15 cellular contexts compared by ENCODE assay signal in the genomic region with DNA sequence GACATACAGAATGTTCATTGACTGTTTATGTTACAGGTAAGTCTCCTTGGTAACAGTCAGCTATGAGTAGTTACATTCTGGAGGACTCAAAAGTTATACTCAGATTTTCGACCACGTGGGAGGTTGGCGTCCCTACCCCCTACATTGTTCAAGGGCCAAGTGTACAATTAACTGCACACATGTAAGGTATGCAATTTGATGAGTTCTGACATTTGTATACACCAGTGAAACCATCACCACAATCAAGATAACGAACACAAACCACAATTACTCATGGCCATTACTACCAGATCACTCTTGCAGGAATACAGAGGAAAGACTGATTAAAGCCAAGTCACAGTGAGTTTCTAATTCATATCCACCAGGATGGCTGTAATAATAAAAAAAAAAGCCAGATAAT. TPM values are rescaled to one million over a fixed set of nuclear protein-coding genes. Genes with fewer than 3 reads are reported as not detected.
DNase-seq lines count a peak whose midpoint lies in the region; ATAC-seq, FAIRE-seq and TF ChIP-seq lines count a peak whose summit lies in the region.
"Had no signal": no experiment of that assay in that cellular context is flagged by ENCODE, and none has a peak within 500 bp of the region (broad histone marks: within the 10 kb centered on the region; RNA-seq: fewer than 3 reads in every experiment).

No MANE protein-coding gene starts in this region.

- POLR2A ChIA-PET in Caco-2 (lab: Charles Lee): interaction anchor here (1.3 kb wide), 1 partner anchor 295 kb away, joined by 6 read pairs; no protein-coding TSS in a partner anchor
- POLR2A ChIA-PET in WTC11 (lab: Charles Lee): no interaction called here
- POLR2A ChIA-PET in HepG2 (lab: Yijun Ruan, JAX): interaction anchor here (0.7 to 2.4 kb wide), 6 partner anchors 11 to 363 kb away, joined by 3 to 13 read pairs (median 6); no protein-coding TSS in a partner anchor

- no peak for TF ChIP-seq RAD21 in HepG2 (CRISPR knock-in tag; IDR thresholded peaks at IDR 0.05)

- H4K20me1 ChIP-seq in HepG2 (ENCODE audit: insufficient read depth, low read length): no peaks in the 10 kb centered on the region

- H3K9me3 ChIP-seq in Caco-2: no peaks in the 10 kb centered on the region
- H3K9me3 ChIP-seq in HepG2 (ENCODE audit: low read length): no peaks in the 10 kb centered on the region
- H3K9me3 ChIP-seq in ascending aorta: no peaks in the 10 kb centered on the region
- H3K9me3 ChIP-seq: MG63, pancreas, thyroid gland had no signal

- TF ChIP-seq CTCF in Caco-2 (IDR thresholded peaks at IDR 0.05; ENCODE audit: insufficient read depth in 1 of 2, low read depth in 1 of 2, low read length in 1 of 2, severe bottlenecking in 1 of 2, unreplicated experiment in 1 of 2) (no peak), WTC11 (IDR thresholded peaks at IDR 0.05) (no peak), HepG2 (CRISPR knock-in tag; IDR thresholded peaks at IDR 0.05) (no peak), ascending aorta (IDR thresholded peaks at IDR 0.05) (no peak)

- H3K36me3 Mint-ChIP-seq in Caco-2 (ENCODE audit: insufficient read depth, unreplicated experiment) (no peaks in the 10 kb centered on the region), WTC11 (no peaks in the 10 kb centered on the region)
- no peaks in the 10 kb centered on the region for H3K36me3 Mint-ChIP-seq in activated T-helper 1 cell treated with anti-CD3 and anti-CD28 coated beads, Interleukin-12 subunit alpha, Interleukin-12 subunit beta, Interleukin-2, Interleukin-4 antibody, amounts not matched to agents 30 ng/mL and 10 ng/mL and 1 ng/mL, durations not matched to agents 14 hours and 24 hours and 36 hours (ENCODE audit: low read depth)

- H2AFZ ChIP-seq in HepG2 (ENCODE audit: low read length): no peak overlapping the region

- no peaks in the 10 kb centered on the region for H3K79me2 ChIP-seq in HepG2 (ENCODE audit: insufficient read depth, low read length)

- peak overlapping the region; percentile 40 for H3K9ac ChIP-seq in HepG2 (ENCODE audit: insufficient read depth, low read depth, low read length)

- intact Hi-C loops in Caco-2 (cut with micrococcal nuclease; ENCODE audit: unreplicated experiment) (no loop called here), HepG2 (cut with micrococcal nuclease; ENCODE audit: unreplicated experiment) (loop anchor here (5.0 kb wide), 2 partner anchors 38 to 42 kb away; partner anchors contain the start of gene LDLRAD4), ascending aorta (cut with DNase I) (no loop called here)
- intact Hi-C loops in activated T-helper 1 cell treated with anti-CD3 and anti-CD28 coated beads, Interleukin-12 subunit alpha, Interleukin-12 subunit beta, Interleukin-2, Interleukin-4 antibody, amounts not matched to agents 30 ng/mL and 10 ng/mL and 1 ng/mL, durations not matched to agents 14 hours and 24 hours and 36 hours (cut with micrococcal nuclease): loop anchor here (2.0 kb wide), 1 partner anchor 40 kb away; no protein-coding TSS in a partner anchor

- H3K4me3 ChIP-seq in Caco-2 (ENCODE audit: low read depth, low read length) (no peak overlapping the region), HepG2 (replicated peaks in 1 of 3; ENCODE audit: insufficient read depth in 1 of 3, low read depth in 2 of 3, low read length in 3 of 3) (no peak overlapping the region), ascending aorta (no peak overlapping the region)
- H3K4me3 ChIP-seq: MG63, pancreas, thyroid gland had no signal

- CTCF ChIA-PET in Caco-2 (lab: Charles Lee): interaction anchor here (3.1 kb wide), 1 partner anchor 19 kb away, joined by 14 read pairs; no protein-coding TSS in a partner anchor
- CTCF ChIA-PET in WTC11 (lab: Charles Lee): no interaction called here
- CTCF ChIA-PET in HepG2 (lab: Yijun Ruan, JAX; ENCODE audit: low intra/inter-chr PET ratio, low total read pairs): no interaction called here

- DNase-seq in Caco-2 (no peak), ELR (ENCODE audit: low read depth) (peak; percentile 45), WTC11 (ENCODE audit: low spot score) (no peak), HepG2 (ENCODE audit: low spot score) (no peak), ascending aorta (ENCODE audit: low spot score in 2 of 2) (no peak), AG20443 (ENCODE audit: low spot score) (no peak)
- no peak for DNase-seq in activated T-helper 1 cell treated with anti-CD3 and anti-CD28 coated beads, Interleukin-12 subunit alpha, Interleukin-12 subunit beta, Interleukin-2, Interleukin-4 antibody, amounts not matched to agents 30 ng/mL and 10 ng/mL and 1 ng/mL, durations not matched to agents 14 hours and 24 hours and 36 hours (ENCODE audit: low spot score)
- DNase-seq: DND-41, kidney, MG63, NCI-H1930, NCI-H524 treated with DMSO at 0.1 percent for 48 hours, pancreas, thyroid gland had no signal

- H3K4me1 ChIP-seq in Caco-2 (peaks cover 19% of the 10 kb centered on the region), HepG2 (ENCODE audit: insufficient read depth, low read length) (peaks cover 91% of the 10 kb centered on the region), ascending aorta (no peaks in the 10 kb centered on the region)
- H3K4me1 ChIP-seq: pancreas, thyroid gland had no signal

- peak; percentile 36 for FAIRE-seq in HepG2 (lab: Jason Lieb, UNC)
- FAIRE-seq: kidney had no signal

- H3K27me3 Mint-ChIP-seq in Caco-2 (ENCODE audit: insufficient read depth, unreplicated experiment) (no peaks in the 10 kb centered on the region), WTC11 (ENCODE audit: low read depth) (peaks cover 44% of the 10 kb centered on the region)
- H3K27me3 Mint-ChIP-seq in activated T-helper 1 cell treated with anti-CD3 and anti-CD28 coated beads, Interleukin-12 subunit alpha, Interleukin-12 subunit beta, Interleukin-2, Interleukin-4 antibody, amounts not matched to agents 30 ng/mL and 10 ng/mL and 1 ng/mL, durations not matched to agents 14 hours and 24 hours and 36 hours (ENCODE audit: insufficient read depth): peaks cover 15% of the 10 kb centered on the region

- H3K27ac Mint-ChIP-seq in Caco-2 (ENCODE audit: unreplicated experiment) (peak overlapping the region; percentile 39), WTC11 (peak overlapping the region; percentile 8; the same call in 1 of the 2 replicates)
- H3K27ac Mint-ChIP-seq in activated T-helper 1 cell treated with anti-CD3 and anti-CD28 coated beads, Interleukin-12 subunit alpha, Interleukin-12 subunit beta, Interleukin-2, Interleukin-4 antibody, amounts not matched to agents 30 ng/mL and 10 ng/mL and 1 ng/mL, durations not matched to agents 14 hours and 24 hours and 36 hours: no peak overlapping the region

- BruUV-seq in Caco-2 (replicated peaks; lab: Mats Ljungman, UMichigan) (no TSS peak), HepG2 (replicated peaks; lab: Mats Ljungman, UMichigan) (TSS peak; percentile 77)

- ATAC-seq in WTC11 (no peak), HepG2 (no peak)

- WGBS in HepG2 (ENCODE audit: low lambda C conversion rate): 95% methylated on average over 4 of the region's 4 CpGs

- H3K4me1 Mint-ChIP-seq in Caco-2 (ENCODE audit: low read depth, unreplicated experiment) (peaks cover 12% of the 10 kb centered on the region), WTC11 (peaks cover 28% of the 10 kb centered on the region)
- peaks cover 32% of the 10 kb centered on the region for H3K4me1 Mint-ChIP-seq in activated T-helper 1 cell treated with anti-CD3 and anti-CD28 coated beads, Interleukin-12 subunit alpha, Interleukin-12 subunit beta, Interleukin-2, Interleukin-4 antibody, amounts not matched to agents 30 ng/mL and 10 ng/mL and 1 ng/mL, durations not matched to agents 14 hours and 24 hours and 36 hours (ENCODE audit: low read depth)

- H3K27ac ChIP-seq in HepG2 (ENCODE audit: extremely low read length, insufficient read depth, low read length) (peak overlapping the region; percentile 83), ascending aorta (no peak overlapping the region)
- H3K27ac ChIP-seq: pancreas, RWPE1, thyroid gland had no signal

- no peaks in the 10 kb centered on the region for H3K9me3 Mint-ChIP-seq in Caco-2 (ENCODE audit: unreplicated experiment)
- H3K9me3 Mint-ChIP-seq in WTC11: no peaks in the 10 kb centered on the region
- H3K9me3 Mint-ChIP-seq in activated T-helper 1 cell treated with anti-CD3 and anti-CD28 coated beads, Interleukin-12 subunit alpha, Interleukin-12 subunit beta, Interleukin-2, Interleukin-4 antibody, amounts not matched to agents 30 ng/mL and 10 ng/mL and 1 ng/mL, durations not matched to agents 14 hours and 24 hours and 36 hours: no peaks in the 10 kb centered on the region

- in situ Hi-C loops in HepG2 (cut with HindIII; ENCODE audit: extremely low pct_ligation_motif_present, low pct_unique_long_range_greater_than_20kb): no loop called here

- no peak overlapping the region for H3K4me2 ChIP-seq in HepG2 (ENCODE audit: low read depth, low read length)

- H3K36me3 ChIP-seq in Caco-2 (ENCODE audit: control insufficient read depth, insufficient read depth, low read length): no peaks in the 10 kb centered on the region
- H3K36me3 ChIP-seq in HepG2 (replicated peaks in 1 of 2; ENCODE audit: control insufficient read depth in 1 of 2, insufficient read depth in 2 of 2, low read length in 2 of 2): no peaks in the 10 kb centered on the region
- no peaks in the 10 kb centered on the region for H3K36me3 ChIP-seq in ascending aorta
- H3K36me3 ChIP-seq: MG63, pancreas, thyroid gland had no signal

- H3K4me3 Mint-ChIP-seq in Caco-2 (ENCODE audit: unreplicated experiment) (no peak overlapping the region), WTC11 (no peak overlapping the region)
- H3K4me3 Mint-ChIP-seq in activated T-helper 1 cell treated with anti-CD3 and anti-CD28 coated beads, Interleukin-12 subunit alpha, Interleukin-12 subunit beta, Interleukin-2, Interleukin-4 antibody, amounts not matched to agents 30 ng/mL and 10 ng/mL and 1 ng/mL, durations not matched to agents 14 hours and 24 hours and 36 hours: no peak overlapping the region

- no peaks in the 10 kb centered on the region for H3K27me3 ChIP-seq in Caco-2 (replicated peaks; ENCODE audit: control insufficient read depth, insufficient read depth, low read length)
- H3K27me3 ChIP-seq in HepG2 (ENCODE audit: control insufficient read depth in 1 of 2, insufficient read depth in 2 of 2, low read length in 2 of 2): no peaks in the 10 kb centered on the region
- no peaks in the 10 kb centered on the region for H3K27me3 ChIP-seq in ascending aorta
- H3K27me3 ChIP-seq: MG63, pancreas, thyroid gland had no signal

- no peak for TF ChIP-seq POLR2A in HepG2 (IDR thresholded peaks at IDR 0.05; ENCODE audit: insufficient read depth in 1 of 2, low read depth in 2 of 2, low read length in 2 of 2)

- no peak for TF ChIP-seq EP300 in HepG2 (IDR thresholded peaks at IDR 0.05; ENCODE audit: low read depth in 2 of 2, low read length in 2 of 2)
- TF ChIP-seq EP300 in HepG2 (CRISPR knock-in tag; IDR thresholded peaks at IDR 0.05; ENCODE audit: borderline replicate concordance): no peak

RNA-seq across cellular contexts. Expression of gene LDLRAD4, which starts 39.6 kb away (rescaled TPM):
- 1.2 and 1.5 TPM in 2 replicates for total RNA-seq in Caco-2 (2022)
- total RNA-seq in WTC11 (2021): 2.9 to 6.2 TPM (median 3.0 TPM) in 3 replicates
- total RNA-seq in HepG2 (2016; rRNA removed; fragmentation: Illumina TruSeq; extraction: Trizol): 10.4 and 13.6 TPM in 2 replicates
- total RNA-seq in HepG2 (2016; cell fraction: cytosol; rRNA removed; fragmentation: Illumina TruSeq; extraction: Trizol; ENCODE audit: low read depth): 6.1 and 8.9 TPM in 2 replicates
- 12.4 and 15.9 TPM in 2 replicates for total RNA-seq in HepG2 (2016; cell fraction: insoluble cytoplasmic fraction; rRNA removed; fragmentation: Illumina TruSeq; extraction: Trizol)
- 11.2 and 12.8 TPM in 2 replicates for total RNA-seq in HepG2 (2016; cell fraction: membrane; rRNA removed; fragmentation: Illumina TruSeq; extraction: Trizol)
- total RNA-seq in HepG2 (2016; cell fraction: nucleus; rRNA removed; fragmentation: Illumina TruSeq; extraction: Trizol): 18.3 and 32.5 TPM in 2 replicates
- polyA plus RNA-seq in HepG2 (2011; rRNA removed): 11.8 and 20.9 TPM in 2 replicates
- 7.9 and 14.0 TPM in 2 replicates for polyA plus RNA-seq in HepG2 (2011; cell fraction: cytosol; rRNA removed)
- 35.4 and 60.5 TPM in 2 replicates for polyA plus RNA-seq in HepG2 (2011; cell fraction: nucleus; rRNA removed)
- 7.9 and 15.6 TPM in 2 replicates for polyA plus RNA-seq in HepG2 (2012)
- polyA plus RNA-seq in HepG2 (2016; cell fraction: cytosol; fragmentation: Illumina TruSeq; extraction: Trizol; ENCODE audit: low read depth): 9.0 and 9.7 TPM in 2 replicates
- 12.7 and 13.9 TPM in 2 replicates for polyA plus RNA-seq in HepG2 (2016; cell fraction: insoluble cytoplasmic fraction; fragmentation: Illumina TruSeq; extraction: Trizol; ENCODE audit: low read depth)
- 12.9 and 14.9 TPM in 2 replicates for polyA plus RNA-seq in HepG2 (2016; cell fraction: membrane; fragmentation: Illumina TruSeq; extraction: Trizol; ENCODE audit: low read depth)
- 20.5 and 30.2 TPM in 2 replicates for polyA plus RNA-seq in HepG2 (2016; cell fraction: nucleus; fragmentation: Illumina TruSeq; extraction: Trizol; ENCODE audit: insufficient read depth, low read depth)
- polyA minus RNA-seq in HepG2 (2011; rRNA and poly(A)+ RNA removed; ENCODE audit: low replicate concordance): 0.19 and 17.1 TPM in 2 replicates
- 5.8 and 10.2 TPM in 2 replicates for polyA minus RNA-seq in HepG2 (2011; cell fraction: cytosol; rRNA and poly(A)+ RNA removed)
- polyA minus RNA-seq in HepG2 (2011; cell fraction: nucleus; rRNA and poly(A)+ RNA removed): 34.9 and 52.0 TPM in 2 replicates
- total RNA-seq in ascending aorta: 21.0 TPM
- 34.5 and 35.2 TPM in 2 replicates for total RNA-seq in activated T-helper 1 cell treated with anti-CD3 and anti-CD28 coated beads, Interleukin-12 subunit alpha, Interleukin-12 subunit beta, Interleukin-2, Interleukin-4 antibody, amounts not matched to agents 30 ng/mL and 10 ng/mL and 1 ng/mL, durations not matched to agents 14 hours and 24 hours and 36 hours

Comparison
In these comparisons a context has a peak if more than half of its experiments do, and no peak if none do; other contexts are left out.
1. intact Hi-C loops: an anchor here in HepG2 (5.0 kb wide) and activated T-helper 1 cell treated with anti-CD3 and anti-CD28 coated beads, Interleukin-12 subunit alpha, Interleukin-12 subunit beta, Interleukin-2, Interleukin-4 antibody, amounts not matched to agents 30 ng/mL and 10 ng/mL and 1 ng/mL, durations not matched to agents 14 hours and 24 hours and 36 hours (2.0 kb wide); none called in Caco-2 and ascending aorta.